1 cellular context compared by ENCODE assay signal in the genomic region with DNA sequence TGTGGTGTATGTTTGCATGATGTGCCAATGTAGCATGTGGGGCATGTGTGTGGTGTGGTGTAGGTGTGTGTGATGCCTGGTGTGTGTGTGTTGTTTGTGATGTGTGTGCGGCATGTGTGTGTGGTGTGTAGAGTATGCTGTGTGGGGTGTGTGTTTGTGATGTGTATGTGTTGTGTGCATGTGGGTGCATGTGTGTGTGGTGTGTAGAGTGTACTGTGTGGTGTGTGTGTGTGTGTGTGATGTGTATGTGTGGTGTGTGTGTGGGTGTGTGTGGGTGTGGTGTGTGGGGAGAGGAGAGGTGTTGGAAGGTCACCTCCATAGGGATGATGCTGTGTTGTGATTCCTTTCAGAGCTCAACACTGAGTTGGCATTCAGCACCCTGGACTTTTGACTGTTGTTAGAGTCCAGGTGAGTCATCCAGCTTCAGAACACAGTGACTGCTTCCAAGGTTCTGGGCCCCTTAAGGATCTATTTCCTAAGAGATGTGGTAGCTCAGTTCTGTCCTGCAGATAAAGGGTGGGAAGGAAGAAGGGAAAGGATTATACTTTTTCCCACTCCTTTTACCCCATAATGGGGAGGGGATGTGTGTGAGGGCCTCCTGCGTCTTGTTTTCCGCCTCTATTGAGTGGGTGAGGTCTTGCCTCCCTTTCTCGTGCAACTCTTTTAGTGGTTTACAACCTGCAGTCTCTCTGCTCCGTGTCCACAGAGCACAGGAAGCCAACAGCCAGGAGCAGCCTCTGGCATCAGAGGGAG.
A peak's percentile ranks its signal among the peaks of the same experiment; 100 is the strongest.
TF ChIP-seq lines count a peak whose summit lies in the region.

No MANE protein-coding gene starts in this region.

TF ChIP-seq in HEK293, 187 proteins besides CTCF, POLR2A, EP300 and RAD21 (continued from another document):
- TF ChIP-seq, protein P1, sequence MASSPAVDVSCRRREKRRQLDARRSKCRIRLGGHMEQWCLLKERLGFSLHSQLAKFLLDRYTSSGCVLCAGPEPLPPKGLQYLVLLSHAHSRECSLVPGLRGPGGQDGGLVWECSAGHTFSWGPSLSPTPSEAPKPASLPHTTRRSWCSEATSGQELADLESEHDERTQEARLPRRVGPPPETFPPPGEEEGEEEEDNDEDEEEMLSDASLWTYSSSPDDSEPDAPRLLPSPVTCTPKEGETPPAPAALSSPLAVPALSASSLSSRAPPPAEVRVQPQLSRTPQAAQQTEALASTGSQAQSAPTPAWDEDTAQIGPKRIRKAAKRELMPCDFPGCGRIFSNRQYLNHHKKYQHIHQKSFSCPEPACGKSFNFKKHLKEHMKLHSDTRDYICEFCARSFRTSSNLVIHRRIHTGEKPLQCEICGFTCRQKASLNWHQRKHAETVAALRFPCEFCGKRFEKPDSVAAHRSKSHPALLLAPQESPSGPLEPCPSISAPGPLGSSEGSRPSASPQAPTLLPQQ (tag by site-specific recombination; IDR thresholded peaks at IDR 0.05) = peak; percentile 79
- TF ChIP-seq ZNF48 (tag by site-specific recombination; IDR thresholded peaks at IDR 0.05) = no peak
- TF ChIP-seq ZNF747 (tag by site-specific recombination; IDR thresholded peaks at IDR 0.05) = no peak
- TF ChIP-seq ZNF843 (tag by site-specific recombination; IDR thresholded peaks at IDR 0.05) = peak; percentile 68; the same call in 1 of the 2 replicates
- no peak for TF ChIP-seq ZNF558 (tag by site-specific recombination; IDR thresholded peaks at IDR 0.05)
- peak; percentile 49; the same call in 1 of the 2 replicates for TF ChIP-seq ZFP69B (tag by site-specific recombination; IDR thresholded peaks at IDR 0.05)
